In the genomic region with DNA sequence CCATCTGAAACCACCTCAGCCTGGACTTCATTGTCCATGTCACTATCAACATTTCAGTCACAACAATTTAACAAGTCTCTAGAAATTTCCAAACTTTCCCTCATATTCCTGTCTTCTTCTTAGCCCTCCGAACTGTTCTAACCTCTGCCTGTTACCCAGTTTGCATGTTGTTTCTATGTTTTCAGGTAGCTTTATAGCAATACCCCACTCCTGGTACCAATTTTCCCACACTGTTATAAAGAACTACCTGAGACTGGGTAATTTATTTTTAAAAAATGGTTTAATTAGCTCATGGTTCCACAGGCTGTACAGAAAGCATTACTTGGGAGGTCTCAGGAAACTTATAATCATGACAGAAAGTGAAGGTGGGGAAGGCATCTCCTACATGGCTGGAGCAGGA, we compare ENCODE assay signal across 31 cellular contexts.
DNase-seq lines count a peak whose midpoint lies in the region; ATAC-seq, FAIRE-seq and TF ChIP-seq lines count a peak whose summit lies in the region.
"Had no signal": no experiment of that assay in that cellular context is flagged by ENCODE, and none has a peak within 500 bp of the region (broad histone marks: within the 10 kb centered on the region; RNA-seq: fewer than 3 reads in every experiment).

No MANE protein-coding gene starts in this region.

- TF ChIP-seq CTCF in HEK293 (tag by site-specific recombination; IDR thresholded peaks at IDR 0.05) (no peak), K562 (IDR thresholded peaks at IDR 0.05 in 2 of 3, conservative IDR thresholded peaks at IDR 0.05 in 1 of 3; ENCODE audit: insufficient read depth in 2 of 3, low read depth in 1 of 3, low read length in 3 of 3) (no peak)

- no TSS peak for BruUV-seq in K562 (replicated peaks; lab: Mats Ljungman, UMichigan)

- intact Hi-C loops in K562 (cut with micrococcal nuclease) = no loop called here

- H3K4me2 ChIP-seq in K562 (ENCODE audit: insufficient read depth, low read length) = no peak overlapping the region
- H3K4me2 ChIP-seq: A549; BLaER1; BLaER1 treated with 17β-estradiol and CSF1 and Interleukin-3, amounts not matched to agents 10 nM and 100 nM had no signal

- in situ Hi-C loops in K562 (cut with MboI) = no loop called here

- 0% methylated on average over 1 of the region's 1 CpG for WGBS in K562 (ENCODE audit: insufficient coverage, low coverage, missing lambda C conversion rate)

- no peaks in the 10 kb centered on the region for H3K27me3 ChIP-seq in K562 (ENCODE audit: control insufficient read depth in 2 of 2, insufficient read depth in 2 of 2, low read length in 2 of 2)
- H3K27me3 ChIP-seq: BE2C; BLaER1; BLaER1 treated with 17β-estradiol and CSF1 and Interleukin-3, amounts not matched to agents 10 nM and 100 nM had no signal

- H3K4me3 ChIP-seq in HEK293 (ENCODE audit: low read depth, low read length) (no peak overlapping the region), K562 (no peak overlapping the region)
- H3K4me3 ChIP-seq: A549; BLaER1; BLaER1 treated with 17β-estradiol and CSF1 and Interleukin-3, amounts not matched to agents 10 nM and 100 nM had no signal

- no peaks in the 10 kb centered on the region for H3K36me3 ChIP-seq in HEK293 (ENCODE audit: control insufficient read depth in 2 of 2, insufficient read depth in 1 of 2, low read length in 2 of 2)
- no peaks in the 10 kb centered on the region for H3K36me3 ChIP-seq in K562 (ENCODE audit: control insufficient read depth, insufficient read depth, low read length)
- H3K36me3 ChIP-seq: BE2C; BLaER1; BLaER1 treated with 17β-estradiol and CSF1 and Interleukin-3, amounts not matched to agents 10 nM and 100 nM had no signal

- ATAC-seq in K562 = no peak
- ATAC-seq: A549; CD8-positive, alpha-beta T cell had no signal

- no peaks in the 10 kb centered on the region for H3K9me3 ChIP-seq in HEK293 (ENCODE audit: control insufficient read depth, insufficient read depth, low read depth, low read length)
- H3K9me3 ChIP-seq in K562 (replicated peaks; ENCODE audit: control insufficient read depth, insufficient read depth, low read depth, low read length) = no peaks in the 10 kb centered on the region
- H3K9me3 ChIP-seq: A549, BE2C, Caco-2 had no signal

- H4K20me1 ChIP-seq in K562 (replicated peaks; ENCODE audit: control insufficient read depth, insufficient read depth, low read length) = no peaks in the 10 kb centered on the region
- H4K20me1 ChIP-seq: BLaER1; BLaER1 treated with 17β-estradiol and CSF1 and Interleukin-3, amounts not matched to agents 10 nM and 100 nM had no signal

- TF ChIP-seq RAD21 in K562 (CRISPR knock-in tag; conservative IDR thresholded peaks at IDR 0.05 in 1 of 2, IDR thresholded peaks at IDR 0.05 in 1 of 2) = no peak

- no peak for FAIRE-seq in K562 (lab: Jason Lieb, UNC)
- FAIRE-seq: A204.1, A549, D721Med had no signal

- no peaks in the 10 kb centered on the region for H3K79me2 ChIP-seq in K562 (ENCODE audit: control insufficient read depth, insufficient read depth, low read length)

- H3K4me1 ChIP-seq in HEK293 (ENCODE audit: control insufficient read depth, insufficient read depth, low read length) (no peaks in the 10 kb centered on the region), K562 (replicated peaks in 1 of 2; ENCODE audit: control insufficient read depth in 2 of 2, insufficient read depth in 2 of 2, low read length in 2 of 2) (no peaks in the 10 kb centered on the region)
- H3K4me1 ChIP-seq: A549; BE2C; BLaER1; BLaER1 treated with 17β-estradiol and CSF1 and Interleukin-3, amounts not matched to agents 10 nM and 100 nM; Caco-2 had no signal

- no peaks in the 10 kb centered on the region for H3K9me1 ChIP-seq in K562 (ENCODE audit: control insufficient read depth, insufficient read depth, low read length)

- no peak for DNase-seq in K562 (ENCODE audit: extremely low read depth in 1 of 4, low spot score in 3 of 4)
- no peak for DNase-seq in NCI-H2107 (lab: John Stamatoyannopoulos, UW)
- no peak for DNase-seq in mesenteric fat pad (ENCODE audit: low spot score)
- DNase-seq: 8988T; ACHN; AML-193; BE2C; C1 segment of cervical spinal cord; Caco-2; Calu3; CD4-positive, alpha-beta memory T cell; CD4-positive, alpha-beta T cell; CD4-positive, CD25-positive, alpha-beta regulatory T cell; CD8-positive, alpha-beta memory T cell; CD8-positive, alpha-beta T cell; COR-L47; DMS 273 treated with DMSO at 0.1 percent for 48 hours; DMS153; DMS53; DMS79; DMS79 treated with DMSO at 0.1 percent for 48 hours; DND-41; EL had no signal

- no peak overlapping the region for H3K9ac ChIP-seq in K562 (ENCODE audit: insufficient read depth in 1 of 2, low read depth in 2 of 2, low read length in 2 of 2)
- H3K9ac ChIP-seq: BLaER1; BLaER1 treated with 17β-estradiol and CSF1 and Interleukin-3, amounts not matched to agents 10 nM and 100 nM had no signal

- no peak overlapping the region for H3K27ac ChIP-seq in HEK293 (ENCODE audit: extremely low read depth, low read depth, low read length)
- no peak overlapping the region for H3K27ac ChIP-seq in K562 (ENCODE audit: extremely low read depth, low read depth, low read length)
- H3K27ac ChIP-seq: 22Rv1; A549; BLaER1; BLaER1 treated with 17β-estradiol and CSF1 and Interleukin-3, amounts not matched to agents 10 nM and 100 nM; C4-2B had no signal

- CTCF ChIA-PET in HEK293 (lab: Yijun Ruan, JAX) (no interaction called here), K562 (lab: Yijun Ruan, JAX; ENCODE audit: low intra/inter-chr PET ratio) (no interaction called here)

- POLR2A ChIA-PET in HEK293 (lab: Yijun Ruan, JAX) = no interaction called here
- POLR2A ChIA-PET in K562 (lab: Yijun Ruan, JAX) = no interaction called here

- TF ChIP-seq EP300 in K562 (IDR thresholded peaks at IDR 0.05; ENCODE audit: low read length) = no peak

- no peak overlapping the region for H2AFZ ChIP-seq in K562 (ENCODE audit: low read depth, low read length)

- TF ChIP-seq POLR2A in K562 (conservative IDR thresholded peaks at IDR 0.05) = no peak

TF ChIP-seq in HEK293, 187 proteins besides CTCF, POLR2A, EP300 and RAD21:
- TF ChIP-seq ZNF146 (tag by site-specific recombination; IDR thresholded peaks at IDR 0.05) = no peak
- TF ChIP-seq ZNF707 (tag by site-specific recombination; IDR thresholded peaks at IDR 0.05) = peak; percentile 71; the same call in 1 of the 2 replicates
TF ChIP-seq in HEK293: peak in this region for 1.

TF ChIP-seq in K562, 482 proteins besides CTCF, POLR2A, EP300 and RAD21:
- TF ChIP-seq ZNF707 (CRISPR knock-in tag; conservative IDR thresholded peaks at IDR 0.05) = peak; percentile 71; the same call in 1 of the 2 replicates
- TF ChIP-seq CBFA2T3 (IDR thresholded peaks at IDR 0.05) = no peak
